Comparison of ENCODE assay signal across 19 cellular contexts in genomic region chr9:78306222-78307076, GRCh38.
"Had no signal": no experiment of that assay in that cellular context is flagged by ENCODE, and none has a peak within 500 bp of the region (broad histone marks: within the 10 kb centered on the region; RNA-seq: fewer than 3 reads in every experiment).

No MANE protein-coding gene starts in this region.

- H3K27ac ChIP-seq: KMS-11, Peyer's patch, RWPE1, SJSA1 had no signal

- DNase-seq: activated CD4-positive, alpha-beta T cell treated with anti-CD3 and anti-CD28 coated beads for 48 hours; activated CD4-positive, alpha-beta T cell treated with anti-CD3 and anti-CD28 coated beads, Interleukin-2, amount 50 U/mL, for 4 hours; activated CD4-positive, CD25-positive, alpha-beta regulatory T cell treated with anti-CD3 and anti-CD28 coated beads, Interleukin-2, amount 50 U/mL, for 72 hours; activated gamma-delta T cell treated with Interleukin-2 at 50 U/mL for 16 hours; activated naive CD4-positive, alpha-beta T cell treated with anti-CD3 and anti-CD28 coated beads, Interleukin-2, amount 10 ng/mL, durations not matched to agents 7 days and 5 days; activated naive CD8-positive, alpha-beta T cell treated with anti-CD3 and anti-CD28 coated beads for 36 hours; activated T-cell treated with anti-CD3 and anti-CD28 coated beads for 4 hours; activated T-cell treated with anti-CD3 and anti-CD28 coated beads, Interleukin-2, amount 50 U/mL, for 72 hours; cerebellar nuclear complex; NCI-H1092; NCI-H2029; NCI-H2107; NCI-H510A treated with DMSO at 0.1 percent for 48 hours; Peyer's patch; Right ventricle myocardium superior had no signal

- H3K9me3 ChIP-seq: Peyer's patch, SJSA1 had no signal

- H3K27me3 ChIP-seq: Peyer's patch, SJSA1 had no signal

- H3K4me1 ChIP-seq: Peyer's patch, SJSA1 had no signal

- H3K4me3 ChIP-seq: Peyer's patch, SJSA1 had no signal

- ATAC-seq: activated T-cell treated with anti-CD3 and anti-CD28 coated beads, Interleukin-2, amount 50 U/mL, for 72 hours; WTC11 had no signal

- H3K36me3 ChIP-seq: Peyer's patch had no signal
